ENCODE assay signal across 17 cellular contexts in the genomic region with DNA sequence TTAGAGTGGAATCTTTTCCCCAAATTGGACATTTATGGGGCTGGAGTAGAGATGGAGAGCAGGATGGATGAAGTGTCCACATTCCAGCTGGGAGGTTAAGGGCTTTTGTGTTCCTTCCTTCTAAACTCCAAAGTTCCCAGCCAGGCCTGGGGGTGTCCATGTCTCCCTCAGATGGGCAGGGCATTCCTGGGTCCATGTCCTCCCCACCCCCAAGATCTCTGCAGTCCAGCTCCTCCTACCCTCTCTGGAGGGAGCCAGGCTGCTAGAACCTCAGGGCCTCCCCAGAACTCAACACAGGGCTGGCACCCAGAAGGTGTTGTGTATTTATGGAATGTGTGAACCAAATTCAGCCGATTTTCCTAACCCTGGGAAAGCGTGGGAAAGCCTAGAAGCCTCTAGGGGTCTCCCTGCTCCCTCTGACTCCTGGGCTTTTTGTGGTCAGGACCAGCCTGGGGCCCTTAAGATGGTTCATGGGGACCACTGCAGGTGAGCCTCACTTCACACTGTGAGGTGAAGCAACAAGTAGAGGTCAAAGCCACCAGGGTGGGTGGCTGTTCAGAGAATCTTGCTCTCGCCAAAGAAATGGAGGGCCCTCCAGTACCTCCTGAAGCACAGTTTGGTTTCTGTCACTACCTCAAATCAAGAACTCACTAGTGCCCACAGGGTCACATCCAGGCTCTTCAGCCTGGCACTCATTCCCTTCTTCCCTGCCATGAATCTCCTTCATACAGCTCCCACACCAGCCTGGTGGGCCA. TPM values are rescaled to one million over a fixed set of nuclear protein-coding genes. Genes with fewer than 3 reads are reported as not detected.
A peak's percentile ranks its signal among the peaks of the same experiment; 100 is the strongest.
DNase-seq lines count a peak whose midpoint lies in the region; ATAC-seq and TF ChIP-seq lines count a peak whose summit lies in the region.
"Had no signal": no experiment of that assay in that cellular context is flagged by ENCODE, and none has a peak within 500 bp of the region (broad histone marks: within the 10 kb centered on the region; RNA-seq: fewer than 3 reads in every experiment).

No MANE protein-coding gene starts in this region.

- no peak overlapping the region for H3K4me3 Mint-ChIP-seq in CD4-positive, alpha-beta T cell
- H3K4me3 Mint-ChIP-seq in CD4-positive, alpha-beta memory T cell = no peak overlapping the region
- H3K4me3 Mint-ChIP-seq: activated T-cell treated with anti-CD3 and anti-CD28 coated beads, Interleukin-2, amount 50 U/mL, for 24 hours; CD8-positive, alpha-beta T cell; stimulated activated naive CD8-positive, alpha-beta T cell treated with anti-CD3 and anti-CD28 coated beads, Interleukin-15, Interleukin-2, amounts not matched to agents 100 ng/mL and 50 ng/mL, for 24 hours had no signal

- H3K27me3 Mint-ChIP-seq in CD4-positive, alpha-beta T cell = peaks cover 22% of the 10 kb centered on the region
- peaks cover 16 to 20% of the 10 kb centered on the region in 2 donors for H3K27me3 Mint-ChIP-seq in CD4-positive, alpha-beta memory T cell

- no peak overlapping the region for H3K4me3 ChIP-seq in AG09309 (ENCODE audit: control insufficient read depth, low read depth, low read length)
- H3K4me3 ChIP-seq in WI38 (ENCODE audit: low read depth, low read length) = no peak overlapping the region
- H3K4me3 ChIP-seq in CD4-positive, alpha-beta memory T cell (ENCODE audit: low read length in 2 of 2) = no peak overlapping the region

- no peak overlapping the region for H3K27ac Mint-ChIP-seq in CD4-positive, alpha-beta T cell
- H3K27ac Mint-ChIP-seq in CD4-positive, alpha-beta memory T cell = no peak overlapping the region
- H3K27ac Mint-ChIP-seq: activated T-cell treated with anti-CD3 and anti-CD28 coated beads, Interleukin-2, amount 50 U/mL, for 24 hours; CD8-positive, alpha-beta T cell; stimulated activated naive CD8-positive, alpha-beta T cell treated with anti-CD3 and anti-CD28 coated beads, Interleukin-15, Interleukin-2, amounts not matched to agents 100 ng/mL and 50 ng/mL, for 24 hours had no signal

- DNase-seq in AG09309 (ENCODE audit: low read depth) = no peak
- DNase-seq in ELR (ENCODE audit: low read depth) = peak; percentile 26
- DNase-seq in iPS-NIHi11 (ENCODE audit: low spot score) = peak; percentile 59
- DNase-seq in CD4-positive, alpha-beta T cell = no peak
- DNase-seq in CD4-positive, alpha-beta memory T cell = no peak
- no peak for DNase-seq in ureter (ENCODE audit: low spot score)
- DNase-seq: activated CD4-positive, alpha-beta T cell treated with anti-CD3 and anti-CD28 coated beads for 4 hours; activated T-cell treated with anti-CD3 and anti-CD28 coated beads, Interleukin-2, amount 50 U/mL, for 24 hours; anterior cingulate cortex; CD8-positive, alpha-beta T cell; effector memory CD4-positive, alpha-beta T cell; HCEC 1CT; NCI-H2171 treated with DMSO at 0.1 percent for 48 hours had no signal

- intact Hi-C loops in CD4-positive, alpha-beta T cell (cut with DNase I, micrococcal nuclease) = loop anchor here in 1 of 2 experiments (2.0 to 5.0 kb wide), 2 partner anchors 197 to 407 kb away; no protein-coding TSS in a partner anchor
- intact Hi-C loops in CD4-positive, alpha-beta memory T cell (cut with micrococcal nuclease) = loop anchor here (2.0 to 5.0 kb wide), 2 partner anchors 292 to 405 kb away; no protein-coding TSS in a partner anchor

- H3K27me3 ChIP-seq in CD4-positive, alpha-beta T cell (ENCODE audit: control insufficient read depth, insufficient read depth, low read length) = no peaks in the 10 kb centered on the region
- H3K27me3 ChIP-seq in CD4-positive, alpha-beta memory T cell (ENCODE audit: insufficient read depth, low read length) = no peaks in the 10 kb centered on the region

- H3K9me3 ChIP-seq in CD4-positive, alpha-beta T cell (ENCODE audit: control insufficient read depth, low read length) = no peaks in the 10 kb centered on the region
- no peaks in the 10 kb centered on the region for H3K9me3 ChIP-seq in CD4-positive, alpha-beta memory T cell (ENCODE audit: control insufficient read depth in 1 of 2, low read length in 2 of 2)

- no peak for ATAC-seq in CD4-positive, alpha-beta T cell (ENCODE audit: poor library complexity)
- ATAC-seq in GM19035 (IDR thresholded peaks at IDR 0.05; ENCODE audit: unreplicated experiment) = no peak
- ATAC-seq: CD8-positive, alpha-beta T cell had no signal

- POLR2A ChIA-PET in CD4-positive, alpha-beta T cell (lab: Charles Lee) = no interaction called here
- POLR2A ChIA-PET in CD4-positive, alpha-beta memory T cell (lab: Charles Lee; ENCODE audit: partially characterized antibody) = no interaction called here

- CTCF ChIA-PET in CD4-positive, alpha-beta T cell (lab: Charles Lee) = no interaction called here
- CTCF ChIA-PET in CD4-positive, alpha-beta memory T cell (lab: Charles Lee; ENCODE audit: partially characterized antibody) = interaction anchor here (1.8 kb wide), 1 partner anchor 200 kb away, joined by 5 read pairs; no protein-coding TSS in a partner anchor

- H3K36me3 ChIP-seq in CD4-positive, alpha-beta memory T cell (ENCODE audit: insufficient read depth, low read length) = no peaks in the 10 kb centered on the region

- peaks cover 5% of the 10 kb centered on the region for H3K4me1 ChIP-seq in CD4-positive, alpha-beta memory T cell (ENCODE audit: insufficient read depth, low read length)

- H3K9me3 Mint-ChIP-seq in CD4-positive, alpha-beta T cell = no peaks in the 10 kb centered on the region
- peaks cover 0 to 2% (median 0%) of the 10 kb centered on the region in 8 donors for H3K9me3 Mint-ChIP-seq in CD4-positive, alpha-beta memory T cell
- H3K9me3 Mint-ChIP-seq: activated T-cell treated with anti-CD3 and anti-CD28 coated beads, Interleukin-2, amount 50 U/mL, for 24 hours; CD8-positive, alpha-beta T cell; stimulated activated naive CD8-positive, alpha-beta T cell treated with anti-CD3 and anti-CD28 coated beads, Interleukin-15, Interleukin-2, amounts not matched to agents 100 ng/mL and 50 ng/mL, for 24 hours had no signal

- no peak overlapping the region for H3K27ac ChIP-seq in CD4-positive, alpha-beta T cell (ENCODE audit: low read depth, low read length)
- H3K27ac ChIP-seq in CD4-positive, alpha-beta memory T cell (ENCODE audit: low read depth, low read length) = no peak overlapping the region

- no peaks in the 10 kb centered on the region for H3K36me3 Mint-ChIP-seq in CD4-positive, alpha-beta T cell (ENCODE audit: low read depth)
- H3K36me3 Mint-ChIP-seq in CD4-positive, alpha-beta memory T cell = no peaks in the 10 kb centered on the region
- H3K36me3 Mint-ChIP-seq: CD8-positive, alpha-beta T cell had no signal

- TF ChIP-seq CTCF in AG09309 (IDR thresholded peaks at IDR 0.05; ENCODE audit: control insufficient read depth, insufficient read depth, low read depth, low read length, missing control alignments) (peak; percentile 13), WI38 (IDR thresholded peaks at IDR 0.05; ENCODE audit: low read depth, low read length) (0 out of 2 replicates have a peak, but pooled peaks have one; percentile 9)
- no peak for TF ChIP-seq CTCF in CD4-positive, alpha-beta T cell (IDR thresholded peaks at IDR 0.05)

- peaks cover 9% of the 10 kb centered on the region for H3K4me1 Mint-ChIP-seq in CD4-positive, alpha-beta T cell (ENCODE audit: low read depth)
- H3K4me1 Mint-ChIP-seq in CD4-positive, alpha-beta memory T cell = peaks cover 5 to 7% (median 6%) of the 10 kb centered on the region in 4 donors

RNA-seq across cellular contexts. Expression of gene GLIS1, which starts 54.8 kb away (rescaled TPM):
- not detected for total RNA-seq in CD4-positive, alpha-beta T cell
- total RNA-seq in CD4-positive, alpha-beta memory T cell = not detected
- polyA plus RNA-seq in CD4-positive, alpha-beta memory T cell = not detected
- total RNA-seq in ureter = 2.7 TPM
- total RNA-seq: CD8-positive, alpha-beta T cell; T-helper 1 cell treated with Interleukin-12 subunit alpha and Interleukin-12 subunit beta and Interleukin-4 antibody, amounts not matched to agents 30 ng/mL and 1 ng/mL, for 36 hours had no signal

Comparison
In these comparisons a context has a peak if more than half of its experiments do, and no peak if none do; other contexts are left out.
1. DNase-seq: peak in ELR (single experiment) and iPS-NIHi11 (single experiment); none in AG09309 (single experiment), CD4-positive, alpha-beta T cell (0 of 10), CD4-positive, alpha-beta memory T cell (0 of 5) and ureter (single experiment).